In the genomic region with DNA sequence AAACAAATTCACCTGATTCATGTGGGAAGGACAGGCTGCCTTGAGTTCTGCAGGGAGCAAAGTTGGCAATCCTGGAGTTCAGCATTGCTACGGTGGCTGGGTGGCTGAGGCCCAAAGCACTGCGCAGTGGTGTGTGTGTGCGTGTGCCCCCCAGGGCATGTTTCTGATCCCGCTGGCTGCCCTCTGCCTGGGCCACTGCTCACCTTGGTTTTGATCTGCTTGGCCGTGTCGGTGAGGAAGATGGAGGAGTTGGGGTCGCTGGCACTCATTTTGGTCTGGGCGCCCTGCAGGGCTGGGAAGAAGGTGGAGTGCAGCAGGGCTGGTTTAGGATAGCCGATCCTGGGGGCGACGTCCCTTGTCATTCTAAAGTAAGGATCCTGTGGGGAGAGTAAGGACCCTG, we compare ENCODE assay signal across 1 cellular context.
TF ChIP-seq lines count a peak whose summit lies in the region.

No MANE protein-coding gene starts in this region.

TF ChIP-seq in GM23338, 12 proteins besides CTCF, POLR2A, EP300 and RAD21:
- TF ChIP-seq, protein P1, sequence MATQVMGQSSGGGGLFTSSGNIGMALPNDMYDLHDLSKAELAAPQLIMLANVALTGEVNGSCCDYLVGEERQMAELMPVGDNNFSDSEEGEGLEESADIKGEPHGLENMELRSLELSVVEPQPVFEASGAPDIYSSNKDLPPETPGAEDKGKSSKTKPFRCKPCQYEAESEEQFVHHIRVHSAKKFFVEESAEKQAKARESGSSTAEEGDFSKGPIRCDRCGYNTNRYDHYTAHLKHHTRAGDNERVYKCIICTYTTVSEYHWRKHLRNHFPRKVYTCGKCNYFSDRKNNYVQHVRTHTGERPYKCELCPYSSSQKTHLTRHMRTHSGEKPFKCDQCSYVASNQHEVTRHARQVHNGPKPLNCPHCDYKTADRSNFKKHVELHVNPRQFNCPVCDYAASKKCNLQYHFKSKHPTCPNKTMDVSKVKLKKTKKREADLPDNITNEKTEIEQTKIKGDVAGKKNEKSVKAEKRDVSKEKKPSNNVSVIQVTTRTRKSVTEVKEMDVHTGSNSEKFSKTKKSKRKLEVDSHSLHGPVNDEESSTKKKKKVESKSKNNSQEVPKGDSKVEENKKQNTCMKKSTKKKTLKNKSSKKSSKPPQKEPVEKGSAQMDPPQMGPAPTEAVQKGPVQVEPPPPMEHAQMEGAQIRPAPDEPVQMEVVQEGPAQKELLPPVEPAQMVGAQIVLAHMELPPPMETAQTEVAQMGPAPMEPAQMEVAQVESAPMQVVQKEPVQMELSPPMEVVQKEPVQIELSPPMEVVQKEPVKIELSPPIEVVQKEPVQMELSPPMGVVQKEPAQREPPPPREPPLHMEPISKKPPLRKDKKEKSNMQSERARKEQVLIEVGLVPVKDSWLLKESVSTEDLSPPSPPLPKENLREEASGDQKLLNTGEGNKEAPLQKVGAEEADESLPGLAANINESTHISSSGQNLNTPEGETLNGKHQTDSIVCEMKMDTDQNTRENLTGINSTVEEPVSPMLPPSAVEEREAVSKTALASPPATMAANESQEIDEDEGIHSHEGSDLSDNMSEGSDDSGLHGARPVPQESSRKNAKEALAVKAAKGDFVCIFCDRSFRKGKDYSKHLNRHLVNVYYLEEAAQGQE (IDR thresholded peaks at IDR 0.05; ENCODE audit: unreplicated experiment): no peak
- no peak for TF ChIP-seq ZNF331 (CRISPR knock-in tag; IDR thresholded peaks at IDR 0.05; ENCODE audit: low read depth)
- TF ChIP-seq STAT1 (IDR thresholded peaks at IDR 0.05; ENCODE audit: unreplicated experiment): no peak
- no peak for TF ChIP-seq NANOG (IDR thresholded peaks at IDR 0.05; ENCODE audit: borderline replicate concordance)
- TF ChIP-seq, protein P2, sequence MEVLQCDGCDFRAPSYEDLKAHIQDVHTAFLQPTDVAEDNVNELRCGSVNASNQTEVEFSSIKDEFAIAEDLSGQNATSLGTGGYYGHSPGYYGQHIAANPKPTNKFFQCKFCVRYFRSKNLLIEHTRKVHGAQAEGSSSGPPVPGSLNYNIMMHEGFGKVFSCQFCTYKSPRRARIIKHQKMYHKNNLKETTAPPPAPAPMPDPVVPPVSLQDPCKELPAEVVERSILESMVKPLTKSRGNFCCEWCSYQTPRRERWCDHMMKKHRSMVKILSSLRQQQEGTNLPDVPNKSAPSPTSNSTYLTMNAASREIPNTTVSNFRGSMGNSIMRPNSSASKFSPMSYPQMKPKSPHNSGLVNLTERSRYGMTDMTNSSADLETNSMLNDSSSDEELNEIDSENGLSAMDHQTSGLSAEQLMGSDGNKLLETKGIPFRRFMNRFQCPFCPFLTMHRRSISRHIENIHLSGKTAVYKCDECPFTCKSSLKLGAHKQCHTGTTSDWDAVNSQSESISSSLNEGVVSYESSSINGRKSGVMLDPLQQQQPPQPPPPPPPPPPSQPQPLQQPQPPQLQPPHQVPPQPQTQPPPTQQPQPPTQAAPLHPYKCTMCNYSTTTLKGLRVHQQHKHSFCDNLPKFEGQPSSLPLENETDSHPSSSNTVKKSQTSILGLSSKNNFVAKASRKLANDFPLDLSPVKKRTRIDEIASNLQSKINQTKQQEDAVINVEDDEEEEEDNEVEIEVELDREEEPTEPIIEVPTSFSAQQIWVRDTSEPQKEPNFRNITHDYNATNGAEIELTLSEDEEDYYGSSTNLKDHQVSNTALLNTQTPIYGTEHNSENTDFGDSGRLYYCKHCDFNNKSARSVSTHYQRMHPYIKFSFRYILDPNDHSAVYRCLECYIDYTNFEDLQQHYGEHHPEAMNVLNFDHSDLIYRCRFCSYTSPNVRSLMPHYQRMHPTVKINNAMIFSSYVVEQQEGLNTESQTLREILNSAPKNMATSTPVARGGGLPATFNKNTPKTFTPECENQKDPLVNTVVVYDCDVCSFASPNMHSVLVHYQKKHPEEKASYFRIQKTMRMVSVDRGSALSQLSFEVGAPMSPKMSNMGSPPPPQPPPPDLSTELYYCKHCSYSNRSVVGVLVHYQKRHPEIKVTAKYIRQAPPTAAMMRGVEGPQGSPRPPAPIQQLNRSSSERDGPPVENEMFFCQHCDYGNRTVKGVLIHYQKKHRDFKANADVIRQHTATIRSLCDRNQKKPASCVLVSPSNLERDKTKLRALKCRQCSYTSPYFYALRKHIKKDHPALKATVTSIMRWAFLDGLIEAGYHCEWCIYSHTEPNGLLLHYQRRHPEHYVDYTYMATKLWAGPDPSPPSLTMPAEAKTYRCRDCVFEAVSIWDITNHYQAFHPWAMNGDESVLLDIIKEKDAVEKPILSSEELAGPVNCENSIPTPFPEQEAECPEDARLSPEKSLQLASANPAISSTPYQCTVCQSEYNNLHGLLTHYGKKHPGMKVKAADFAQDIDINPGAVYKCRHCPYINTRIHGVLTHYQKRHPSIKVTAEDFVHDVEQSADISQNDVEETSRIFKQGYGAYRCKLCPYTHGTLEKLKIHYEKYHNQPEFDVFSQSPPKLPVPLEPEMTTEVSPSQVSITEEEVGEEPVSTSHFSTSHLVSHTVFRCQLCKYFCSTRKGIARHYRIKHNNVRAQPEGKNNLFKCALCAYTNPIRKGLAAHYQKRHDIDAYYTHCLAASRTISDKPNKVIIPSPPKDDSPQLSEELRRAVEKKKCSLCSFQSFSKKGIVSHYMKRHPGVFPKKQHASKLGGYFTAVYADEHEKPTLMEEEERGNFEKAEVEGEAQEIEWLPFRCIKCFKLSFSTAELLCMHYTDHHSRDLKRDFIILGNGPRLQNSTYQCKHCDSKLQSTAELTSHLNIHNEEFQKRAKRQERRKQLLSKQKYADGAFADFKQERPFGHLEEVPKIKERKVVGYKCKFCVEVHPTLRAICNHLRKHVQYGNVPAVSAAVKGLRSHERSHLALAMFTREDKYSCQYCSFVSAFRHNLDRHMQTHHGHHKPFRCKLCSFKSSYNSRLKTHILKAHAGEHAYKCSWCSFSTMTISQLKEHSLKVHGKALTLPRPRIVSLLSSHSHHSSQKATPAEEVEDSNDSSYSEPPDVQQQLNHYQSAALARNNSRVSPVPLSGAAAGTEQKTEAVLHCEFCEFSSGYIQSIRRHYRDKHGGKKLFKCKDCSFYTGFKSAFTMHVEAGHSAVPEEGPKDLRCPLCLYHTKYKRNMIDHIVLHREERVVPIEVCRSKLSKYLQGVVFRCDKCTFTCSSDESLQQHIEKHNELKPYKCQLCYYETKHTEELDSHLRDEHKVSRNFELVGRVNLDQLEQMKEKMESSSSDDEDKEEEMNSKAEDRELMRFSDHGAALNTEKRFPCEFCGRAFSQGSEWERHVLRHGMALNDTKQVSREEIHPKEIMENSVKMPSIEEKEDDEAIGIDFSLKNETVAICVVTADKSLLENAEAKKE (CRISPR knock-in tag; IDR thresholded peaks at IDR 0.05): no peak
- TF ChIP-seq, protein P3, sequence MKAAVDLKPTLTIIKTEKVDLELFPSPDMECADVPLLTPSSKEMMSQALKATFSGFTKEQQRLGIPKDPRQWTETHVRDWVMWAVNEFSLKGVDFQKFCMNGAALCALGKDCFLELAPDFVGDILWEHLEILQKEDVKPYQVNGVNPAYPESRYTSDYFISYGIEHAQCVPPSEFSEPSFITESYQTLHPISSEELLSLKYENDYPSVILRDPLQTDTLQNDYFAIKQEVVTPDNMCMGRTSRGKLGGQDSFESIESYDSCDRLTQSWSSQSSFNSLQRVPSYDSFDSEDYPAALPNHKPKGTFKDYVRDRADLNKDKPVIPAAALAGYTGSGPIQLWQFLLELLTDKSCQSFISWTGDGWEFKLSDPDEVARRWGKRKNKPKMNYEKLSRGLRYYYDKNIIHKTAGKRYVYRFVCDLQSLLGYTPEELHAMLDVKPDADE (IDR thresholded peaks at IDR 0.05): no peak
- no peak for TF ChIP-seq CREB1 (CRISPR knock-in tag; IDR thresholded peaks at IDR 0.05; ENCODE audit: low read depth)
- TF ChIP-seq POLR2AphosphoS5 (IDR thresholded peaks at IDR 0.05; ENCODE audit: low read depth): no peak
- TF ChIP-seq ZNF114 (CRISPR knock-in tag; IDR thresholded peaks at IDR 0.05): no peak
